1 cellular context compared by ENCODE assay signal in the genomic region with DNA sequence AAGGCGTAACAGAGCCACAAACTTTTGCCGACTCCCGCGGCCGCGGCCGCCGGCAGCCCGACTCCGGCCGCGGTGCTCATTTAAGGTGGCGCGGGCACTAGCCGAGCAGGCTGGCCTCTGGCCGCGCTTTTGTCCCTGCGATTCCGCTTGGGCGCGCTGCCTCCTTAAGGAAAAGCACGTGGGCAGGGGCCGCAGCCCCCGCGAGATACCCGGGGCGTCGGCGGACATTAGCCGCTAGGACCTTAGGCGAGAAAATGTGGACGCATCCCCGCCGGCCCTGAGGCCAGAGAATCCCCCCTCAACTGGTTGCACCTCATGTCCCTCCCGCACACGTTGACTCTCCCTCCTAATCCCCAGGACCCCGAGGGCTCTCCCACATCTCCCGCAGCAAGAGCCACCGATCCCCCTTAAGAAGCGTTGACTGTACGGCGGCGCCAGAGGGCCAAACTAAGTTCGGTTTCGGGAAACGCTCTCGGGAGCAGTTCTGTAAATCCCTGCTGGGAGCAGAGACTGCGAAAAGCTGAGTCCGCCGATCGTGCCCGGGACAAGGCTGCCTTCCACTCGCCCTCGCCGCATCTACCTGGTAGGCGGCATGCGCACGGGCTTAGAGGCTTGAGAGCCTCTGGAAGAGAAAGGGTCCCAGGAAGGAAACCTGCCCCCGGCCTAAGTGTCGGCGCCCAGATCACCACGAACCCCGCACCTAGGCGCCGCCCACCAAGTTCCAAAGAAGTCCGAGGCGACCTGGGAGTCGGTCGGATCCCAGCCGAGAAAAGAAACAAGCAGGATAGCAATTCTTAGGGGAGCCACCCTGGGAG.
TF ChIP-seq lines count a peak whose summit lies in the region.

No MANE protein-coding gene starts in this region.

TF ChIP-seq in IMR-90, 13 proteins besides CTCF, POLR2A, EP300 and RAD21:
- TF ChIP-seq, protein P1, sequence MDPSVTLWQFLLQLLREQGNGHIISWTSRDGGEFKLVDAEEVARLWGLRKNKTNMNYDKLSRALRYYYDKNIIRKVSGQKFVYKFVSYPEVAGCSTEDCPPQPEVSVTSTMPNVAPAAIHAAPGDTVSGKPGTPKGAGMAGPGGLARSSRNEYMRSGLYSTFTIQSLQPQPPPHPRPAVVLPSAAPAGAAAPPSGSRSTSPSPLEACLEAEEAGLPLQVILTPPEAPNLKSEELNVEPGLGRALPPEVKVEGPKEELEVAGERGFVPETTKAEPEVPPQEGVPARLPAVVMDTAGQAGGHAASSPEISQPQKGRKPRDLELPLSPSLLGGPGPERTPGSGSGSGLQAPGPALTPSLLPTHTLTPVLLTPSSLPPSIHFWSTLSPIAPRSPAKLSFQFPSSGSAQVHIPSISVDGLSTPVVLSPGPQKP (IDR thresholded peaks at IDR 0.05; ENCODE audit: borderline replicate concordance, low read depth, low read length): no peak
- TF ChIP-seq CHD1 (IDR thresholded peaks at IDR 0.05; ENCODE audit: low read depth, low read length) (peak; percentile 70; the same call in 1 of the 2 replicates), CEBPB (IDR thresholded peaks at IDR 0.05; ENCODE audit: low read depth, low read length) (no peak), SMC3 (IDR thresholded peaks at IDR 0.05; ENCODE audit: low read depth, low read length) (no peak), RFX5 (IDR thresholded peaks at IDR 0.05; ENCODE audit: low read depth, low read length) (no peak), RCOR1 (IDR thresholded peaks at IDR 0.05; ENCODE audit: insufficient replicate concordance, low read length) (no peak), MAZ (IDR thresholded peaks at IDR 0.05; ENCODE audit: borderline replicate concordance, low read depth, low read length) (peak; percentile 48; the same call in 1 of the 2 replicates), MAFK (IDR thresholded peaks at IDR 0.05; ENCODE audit: low read depth, low read length) (0 out of 2 replicates have a peak, but pooled peaks have one; percentile 11), MXI1 (IDR thresholded peaks at IDR 0.05; ENCODE audit: borderline replicate concordance, low read depth, low read length) (peak; percentile 81; the same call in 1 of the 2 replicates), NFE2L2 (IDR thresholded peaks at IDR 0.05; ENCODE audit: low read depth, low read length) (no peak), FOS (IDR thresholded peaks at IDR 0.05; ENCODE audit: low read depth, low read length) (no peak), BHLHE40 (IDR thresholded peaks at IDR 0.05; ENCODE audit: low read depth, low read length) (no peak)
- TF ChIP-seq, protein P2, sequence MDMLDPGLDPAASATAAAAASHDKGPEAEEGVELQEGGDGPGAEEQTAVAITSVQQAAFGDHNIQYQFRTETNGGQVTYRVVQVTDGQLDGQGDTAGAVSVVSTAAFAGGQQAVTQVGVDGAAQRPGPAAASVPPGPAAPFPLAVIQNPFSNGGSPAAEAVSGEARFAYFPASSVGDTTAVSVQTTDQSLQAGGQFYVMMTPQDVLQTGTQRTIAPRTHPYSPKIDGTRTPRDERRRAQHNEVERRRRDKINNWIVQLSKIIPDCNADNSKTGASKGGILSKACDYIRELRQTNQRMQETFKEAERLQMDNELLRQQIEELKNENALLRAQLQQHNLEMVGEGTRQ (IDR thresholded peaks at IDR 0.05; ENCODE audit: low read depth, low read length): peak; percentile 88
